13 cellular contexts compared by ENCODE assay signal in genomic region chr6:25312034-25312620, GRCh38. TPM values are rescaled to one million over a fixed set of nuclear protein-coding genes. Genes with fewer than 3 reads are reported as not detected.
DNase-seq lines count a peak whose midpoint lies in the region; ATAC-seq and TF ChIP-seq lines count a peak whose summit lies in the region.
"Had no signal": no experiment of that assay in that cellular context is flagged by ENCODE, and none has a peak within 500 bp of the region (broad histone marks: within the 10 kb centered on the region; RNA-seq: fewer than 3 reads in every experiment).

No MANE protein-coding gene starts in this region.

- TF ChIP-seq EP300 in gastroesophageal sphincter (IDR thresholded peaks at IDR 0.05), result no peak

- 29 to 44% methylated on average over 2 of the region's 2 CpGs for WGBS in gastroesophageal sphincter (ENCODE audit: low coverage in 1 of 2), 2 donors

- H3K36me3 ChIP-seq in SK-N-MC (ENCODE audit: insufficient read depth, low read length), result no peaks in the 10 kb centered on the region
- H3K36me3 ChIP-seq in gastroesophageal sphincter, result no peaks in the 10 kb centered on the region
- H3K36me3 ChIP-seq in subcutaneous abdominal adipose tissue (ENCODE audit: control insufficient read depth in 5 of 5, insufficient read depth in 5 of 5, low read length in 5 of 5), result no peaks in the 10 kb centered on the region
- H3K36me3 ChIP-seq in SJCRH30, result no peaks in the 10 kb centered on the region

- H3K9ac ChIP-seq in SK-N-MC (ENCODE audit: insufficient read length) (no peak overlapping the region), subcutaneous abdominal adipose tissue (ENCODE audit: low read length in 5 of 5) (no peak overlapping the region)

- H3K4me3 ChIP-seq in SK-N-MC (peak overlapping the region; percentile 30), gastroesophageal sphincter (no peak overlapping the region), subcutaneous abdominal adipose tissue (ENCODE audit: low read depth in 1 of 5, low read length in 5 of 5) (no peak overlapping the region), SJCRH30 (no peak overlapping the region)

- H3K27me3 ChIP-seq in gastroesophageal sphincter, result peaks cover 7% of the 10 kb centered on the region
- no peaks in the 10 kb centered on the region for H3K27me3 ChIP-seq in subcutaneous abdominal adipose tissue (ENCODE audit: control insufficient read depth in 5 of 5, insufficient read depth in 4 of 5, low read length in 5 of 5)
- H3K27me3 ChIP-seq in SJCRH30, result no peaks in the 10 kb centered on the region

- no peak for TF ChIP-seq CTCF in gastroesophageal sphincter (IDR thresholded peaks at IDR 0.05)

- no peak for TF ChIP-seq POLR2A in gastroesophageal sphincter (IDR thresholded peaks at IDR 0.05)

- H3K9me3 ChIP-seq in SK-N-MC (ENCODE audit: low read depth, low read length), result no peaks in the 10 kb centered on the region
- H3K9me3 ChIP-seq in gastroesophageal sphincter, result no peaks in the 10 kb centered on the region
- H3K9me3 ChIP-seq in subcutaneous abdominal adipose tissue (ENCODE audit: control insufficient read depth in 5 of 5, low read length in 5 of 5), result no peaks in the 10 kb centered on the region
- no peaks in the 10 kb centered on the region for H3K9me3 ChIP-seq in SJCRH30 (replicated peaks)

- H3K4me1 ChIP-seq in gastroesophageal sphincter (peaks cover 0 to 27% (median 5%) of the 10 kb centered on the region in 3 donors), subcutaneous abdominal adipose tissue (ENCODE audit: control insufficient read depth in 5 of 5, insufficient read depth in 5 of 5, low read length in 5 of 5) (peaks cover 0 to 21% (median 13%) of the 10 kb centered on the region in 5 donors), SJCRH30 (no peaks in the 10 kb centered on the region)

- H3K27ac ChIP-seq in SK-N-MC (peak overlapping the region; percentile 40), gastroesophageal sphincter (peak overlapping the region in 3 of 4 donors; percentile 30 to 45 (median 45)), subcutaneous abdominal adipose tissue (ENCODE audit: low read depth, low read length) (peak overlapping the region; percentile 5), SJCRH30 (no peak overlapping the region)
- H3K27ac ChIP-seq: VCaP had no signal

- DNase-seq in H4 (ENCODE audit: low spot score), result peak; percentile 19
- peak; percentile 53 for DNase-seq in SK-N-MC (ENCODE audit: low read depth, low spot score)
- DNase-seq in NCI-H187 treated with DMSO at 0.1 percent for 48 hours (lab: John Stamatoyannopoulos, UW), result no peak
- no peak for DNase-seq in SJCRH30
- DNase-seq in activated naive CD4-positive, alpha-beta T cell treated with Interleukin-2 at 50 U/mL for 16 hours, result no peak
- DNase-seq: activated naive CD4-positive, alpha-beta T cell; KG1; naive thymus-derived CD8-positive, alpha-beta T cell; NK-92 treated with Interleukin-12 subunit alpha and Interleukin-12 subunit beta, amount 100 ng/mL, for 24 hours had no signal

- ATAC-seq in gastroesophageal sphincter (peak; percentile 61), GM18870 (IDR thresholded peaks at IDR 0.05; ENCODE audit: unreplicated experiment) (no peak)
- ATAC-seq: naive thymus-derived CD8-positive, alpha-beta T cell had no signal

RNA-seq across cellular contexts. Expression of gene CARMIL1, which starts 33.0 kb away (rescaled TPM):
- total RNA-seq in H4 (2014; rRNA removed; shearing (Covaris generic)), result 7.5 and 8.6 TPM in 2 replicates
- total RNA-seq in gastroesophageal sphincter, result 10 to 100 TPM in 3 of 4 donors, 1 to 10 TPM in 1; 6.2 to 17.2 (median 11.5) TPM
- total RNA-seq in SJCRH30 (2014; rRNA removed; shearing (Covaris generic)), result 0.43 and 0.73 TPM in 2 replicates

Comparison
In these comparisons a context has a peak if more than half of its experiments do, and no peak if none do; other contexts are left out.
1. DNase-seq: peak in H4 (single experiment) and SK-N-MC (single experiment); none in NCI-H187 treated with DMSO at 0.1 percent for 48 hours (single experiment), SJCRH30 (0 of 2) and activated naive CD4-positive, alpha-beta T cell treated with Interleukin-2 at 50 U/mL for 16 hours (single experiment).